7 cellular contexts compared by ENCODE assay signal in the genomic region with DNA sequence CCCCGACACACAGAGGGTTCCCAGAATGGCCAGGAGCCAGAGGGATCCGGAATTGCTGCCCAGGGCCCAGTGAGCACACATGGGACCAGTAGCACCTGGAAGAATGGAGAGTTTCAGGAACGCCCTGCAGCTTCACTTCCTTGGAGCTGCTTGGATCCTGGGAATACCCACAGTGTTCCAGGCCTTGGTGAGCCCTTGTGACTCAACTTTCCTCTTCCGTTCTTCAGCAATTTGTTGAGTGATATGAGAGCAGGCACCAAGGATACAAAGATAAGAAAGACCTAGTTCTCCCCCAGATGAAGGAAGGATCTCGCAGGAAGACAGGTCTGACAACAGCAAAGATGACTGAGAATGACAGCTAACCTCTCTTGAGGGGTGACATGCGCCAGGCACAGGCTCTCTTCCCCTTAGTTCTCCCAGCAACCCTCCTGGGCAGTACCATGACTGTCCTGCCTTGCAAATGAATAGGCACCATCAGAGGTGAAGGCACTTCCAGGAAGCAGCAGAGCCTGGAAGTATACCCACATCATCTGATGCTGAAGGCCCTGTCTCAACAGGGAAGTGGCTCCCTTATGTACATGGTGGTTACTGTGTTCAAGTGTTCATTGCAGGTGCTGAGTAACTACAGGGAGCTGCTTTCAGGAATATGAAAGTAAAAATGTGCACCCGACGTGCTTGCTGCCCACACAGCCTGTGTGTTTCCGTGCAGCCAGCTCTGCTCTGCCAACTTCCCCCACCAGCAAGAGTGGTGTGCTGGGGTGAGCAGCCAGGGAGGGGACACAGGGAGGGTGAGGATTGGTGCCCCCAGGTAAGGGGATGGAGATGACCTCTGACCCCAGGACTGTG.
A peak's percentile ranks its signal among the peaks of the same experiment; 100 is the strongest.
DNase-seq lines count a peak whose midpoint lies in the region; ATAC-seq lines count a peak whose summit lies in the region.

No MANE protein-coding gene starts in this region.

- H3K27ac ChIP-seq in caudate nucleus (ENCODE audit: low read depth, low read length), result peak overlapping the region; percentile 94

- peak; percentile 65 for ATAC-seq in GM19463 (IDR thresholded peaks at IDR 0.05; ENCODE audit: unreplicated experiment)
- ATAC-seq in HG03469 (IDR thresholded peaks at IDR 0.05; ENCODE audit: unreplicated experiment), result peak; percentile 35
- ATAC-seq in HG03139 (IDR thresholded peaks at IDR 0.05; ENCODE audit: unreplicated experiment), result no peak

- DNase-seq in caudate nucleus (lab: John Stamatoyannopoulos, UW), result peak in 31 of 61 donors; percentile 15 to 80 (median 46)
- peak in 2 of 3 donors; percentile 5 to 8 for DNase-seq in stimulated activated CD4-positive, alpha-beta T cell treated with anti-CD3 and anti-CD28 coated beads, TNF-alpha, amount 100 ng/mL, for 48 hours (ENCODE audit: low read depth in 3 of 3)
- no peak for DNase-seq in SKM-1 treated with dmso at 0.1 percent for 144 hours (lab: John Stamatoyannopoulos, UW; ENCODE audit: unreplicated experiment)
- no peak for DNase-seq in NOMO-1 treated with dmso at 0.1 percent for 144 hours (lab: John Stamatoyannopoulos, UW; ENCODE audit: unreplicated experiment)

Comparison
In these comparisons a context has a peak if more than half of its experiments do, and no peak if none do; other contexts are left out.
1. DNase-seq: peak in caudate nucleus (31 of 61) and stimulated activated CD4-positive, alpha-beta T cell treated with anti-CD3 and anti-CD28 coated beads, TNF-alpha, amount 100 ng/mL, for 48 hours (2 of 3); none in SKM-1 treated with dmso at 0.1 percent for 144 hours (single experiment) and NOMO-1 treated with dmso at 0.1 percent for 144 hours (single experiment).